In genomic region chr7:41715000-41715399, GRCh38 we compare ENCODE assay signal across 39 cellular contexts. TPM values are rescaled to one million over a fixed set of nuclear protein-coding genes. Genes with fewer than 3 reads are reported as not detected.
"Had no signal": no experiment of that assay in that cellular context is flagged by ENCODE, and none has a peak within 500 bp of the region (broad histone marks: within the 10 kb centered on the region; RNA-seq: fewer than 3 reads in every experiment).

No MANE protein-coding gene starts in this region.

- H3K27me3 ChIP-seq: adrenal gland, ascending aorta, body of pancreas, brain microvascular endothelial cell, breast epithelium, cardiac muscle cell had no signal

- H3K27me3 Mint-ChIP-seq: activated naive CD4-positive, alpha-beta T cell treated with anti-CD3 and anti-CD28 coated beads, Interleukin-2, amount 10 ng/mL, durations not matched to agents 7 days and 5 days; activated naive CD4-positive, alpha-beta T cell treated with anti-CD3 and anti-CD28 coated beads, Interleukin-2, amount 50 U/mL, for 24 hours; activated naive CD8-positive, alpha-beta T cell; activated T-helper 17 cell treated with anti-CD3 and anti-CD28 coated beads, Interleukin-2, amount 50 U/mL, for 72 hours; central memory CD8-positive, alpha-beta T cell had no signal

- ATAC-seq: activated naive CD4-positive, alpha-beta T cell treated with anti-CD3 and anti-CD28 coated beads, Interleukin-2, amount 50 U/mL, for 72 hours; activated naive CD8-positive, alpha-beta T cell treated with anti-CD3 and anti-CD28 coated beads, Interleukin-2, amount 50 U/mL, for 24 hours; activated T-cell treated with anti-CD3 and anti-CD28 coated beads, Interleukin-2, amount 50 U/mL, for 4 hours; activated T-cell treated with anti-CD3 and anti-CD28 coated beads, Interleukin-2, amount 50 U/mL, for 72 hours; activated T-helper 17 cell treated with anti-CD3 and anti-CD28 coated beads, Interleukin-2, amount 50 U/mL, for 72 hours; body of pancreas had no signal

- H3K9me3 Mint-ChIP-seq: activated naive CD4-positive, alpha-beta T cell treated with anti-CD3 and anti-CD28 coated beads for 36 hours; activated naive CD4-positive, alpha-beta T cell treated with anti-CD3 and anti-CD28 coated beads, Interleukin-2, amount 10 ng/mL, durations not matched to agents 7 days and 5 days; activated naive CD4-positive, alpha-beta T cell treated with anti-CD3 and anti-CD28 coated beads, Interleukin-2, amount 50 U/mL, for 24 hours; activated naive CD4-positive, alpha-beta T cell treated with anti-CD3 and anti-CD28 coated beads, Interleukin-2, amount 50 U/mL, for 72 hours; activated naive CD8-positive, alpha-beta T cell treated with anti-CD3 and anti-CD28 coated beads for 36 hours; activated naive CD8-positive, alpha-beta T cell treated with anti-CD3 and anti-CD28 coated beads, Interleukin-2, amount 10 ng/mL, durations not matched to agents 7 days and 5 days; activated naive CD8-positive, alpha-beta T cell treated with anti-CD3 and anti-CD28 coated beads, Interleukin-2, amount 50 U/mL, for 24 hours; activated T-cell treated with anti-CD3 and anti-CD28 coated beads, Interleukin-2, amount 50 U/mL, for 24 hours; activated T-cell treated with anti-CD3 and anti-CD28 coated beads, Interleukin-2, amount 50 U/mL, for 4 hours; activated T-cell treated with anti-CD3 and anti-CD28 coated beads, Interleukin-2, amount 50 U/mL, for 72 hours; activated T-helper 1 cell treated with anti-CD3 and anti-CD28 coated beads, Interleukin-12 subunit alpha, Interleukin-12 subunit beta, Interleukin-2, Interleukin-4 antibody, amounts not matched to agents 30 ng/mL and 10 ng/mL and 1 ng/mL, durations not matched to agents 14 hours and 24 hours and 36 hours; activated T-helper 17 cell treated with anti-CD3 and anti-CD28 coated beads, Interleukin-2, amount 50 U/mL, for 72 hours; brain; central memory CD8-positive, alpha-beta T cell had no signal

- H3K4me1 Mint-ChIP-seq: activated naive CD4-positive, alpha-beta T cell treated with anti-CD3 and anti-CD28 coated beads, Interleukin-2, amount 10 ng/mL, durations not matched to agents 7 days and 5 days; activated naive CD4-positive, alpha-beta T cell treated with anti-CD3 and anti-CD28 coated beads, Interleukin-2, amount 50 U/mL, for 24 hours; activated naive CD8-positive, alpha-beta T cell treated with anti-CD3 and anti-CD28 coated beads for 36 hours; activated naive CD8-positive, alpha-beta T cell treated with anti-CD3 and anti-CD28 coated beads, Interleukin-2, amount 10 ng/mL, durations not matched to agents 7 days and 5 days; activated naive CD8-positive, alpha-beta T cell treated with anti-CD3 and anti-CD28 coated beads, Interleukin-2, amount 50 U/mL, for 24 hours; activated T-helper 17 cell treated with anti-CD3 and anti-CD28 coated beads, Interleukin-2, amount 50 U/mL, for 72 hours; brain; central memory CD8-positive, alpha-beta T cell had no signal

- DNase-seq: activated effector memory CD4-positive, alpha-beta T cell treated with anti-CD3 and anti-CD28 coated beads, Interleukin-2, amount 50 U/mL, for 16 hours; activated effector memory CD4-positive, alpha-beta T cell treated with Interleukin-2 at 50 U/mL for 16 hours; activated gamma-delta T cell; activated gamma-delta T cell treated with Interleukin-2 at 50 U/mL for 16 hours; activated naive CD4-positive, alpha-beta T cell; activated naive CD4-positive, alpha-beta T cell treated with anti-CD3 and anti-CD28 coated beads for 36 hours; activated naive CD4-positive, alpha-beta T cell treated with anti-CD3 and anti-CD28 coated beads, Interleukin-2, amount 10 ng/mL, durations not matched to agents 7 days and 5 days; activated naive CD4-positive, alpha-beta T cell treated with anti-CD3 and anti-CD28 coated beads, Interleukin-2, amount 50 U/mL, for 16 hours; activated naive CD4-positive, alpha-beta T cell treated with Interleukin-2 at 50 U/mL for 16 hours; activated naive CD8-positive, alpha-beta T cell treated with anti-CD3 and anti-CD28 coated beads for 36 hours; activated naive CD8-positive, alpha-beta T cell treated with anti-CD3 and anti-CD28 coated beads, Interleukin-2, amount 10 ng/mL, durations not matched to agents 7 days and 5 days; activated naive CD8-positive, alpha-beta T cell treated with anti-CD3 and anti-CD28 coated beads, Interleukin-2, amount 50 U/mL, for 24 hours; activated T-cell treated with anti-CD3 and anti-CD28 coated beads, Interleukin-2, amount 50 U/mL, for 1 hour; activated T-cell treated with anti-CD3 and anti-CD28 coated beads, Interleukin-2, amount 50 U/mL, for 24 hours; activated T-cell treated with anti-CD3 and anti-CD28 coated beads, Interleukin-2, amount 50 U/mL, for 4 hours; activated T-cell treated with anti-CD3 and anti-CD28 coated beads, Interleukin-2, amount 50 U/mL, for 48 hours; activated T-cell treated with anti-CD3 and anti-CD28 coated beads, Interleukin-2, amount 50 U/mL, for 72 hours; adrenal gland; amniotic stem cell; amygdala; anterior cingulate cortex; aorta; body of pancreas; brain microvascular endothelial cell; caudate nucleus; central memory CD4-positive, alpha-beta T cell; cerebellar nuclear complex had no signal

- H3K4me1 ChIP-seq: adrenal gland, ascending aorta, body of pancreas, breast epithelium had no signal

- H3K9me3 ChIP-seq: adrenal gland, ascending aorta, body of pancreas, breast epithelium had no signal

- H3K36me3 Mint-ChIP-seq: activated naive CD4-positive, alpha-beta T cell treated with anti-CD3 and anti-CD28 coated beads, Interleukin-2, amount 10 ng/mL, durations not matched to agents 7 days and 5 days; activated naive CD4-positive, alpha-beta T cell treated with anti-CD3 and anti-CD28 coated beads, Interleukin-2, amount 50 U/mL, for 24 hours; activated naive CD4-positive, alpha-beta T cell treated with anti-CD3 and anti-CD28 coated beads, Interleukin-2, amount 50 U/mL, for 72 hours; activated naive CD8-positive, alpha-beta T cell; activated naive CD8-positive, alpha-beta T cell treated with anti-CD3 and anti-CD28 coated beads for 36 hours; activated naive CD8-positive, alpha-beta T cell treated with anti-CD3 and anti-CD28 coated beads, Interleukin-2, amount 10 ng/mL, durations not matched to agents 7 days and 5 days; brain had no signal

- FAIRE-seq: astrocyte, bronchial epithelial cell had no signal

- H3K4me3 Mint-ChIP-seq: activated naive CD4-positive, alpha-beta T cell treated with anti-CD3 and anti-CD28 coated beads for 36 hours; activated naive CD4-positive, alpha-beta T cell treated with anti-CD3 and anti-CD28 coated beads, Interleukin-2, amount 10 ng/mL, durations not matched to agents 7 days and 5 days; activated naive CD4-positive, alpha-beta T cell treated with anti-CD3 and anti-CD28 coated beads, Interleukin-2, amount 50 U/mL, for 24 hours; activated naive CD8-positive, alpha-beta T cell; activated naive CD8-positive, alpha-beta T cell treated with anti-CD3 and anti-CD28 coated beads for 36 hours; activated naive CD8-positive, alpha-beta T cell treated with anti-CD3 and anti-CD28 coated beads, Interleukin-2, amount 10 ng/mL, durations not matched to agents 7 days and 5 days; activated naive CD8-positive, alpha-beta T cell treated with anti-CD3 and anti-CD28 coated beads, Interleukin-2, amount 50 U/mL, for 24 hours; activated T-cell treated with anti-CD3 and anti-CD28 coated beads, Interleukin-2, amount 50 U/mL, for 24 hours; activated T-cell treated with anti-CD3 and anti-CD28 coated beads, Interleukin-2, amount 50 U/mL, for 4 hours; activated T-cell treated with anti-CD3 and anti-CD28 coated beads, Interleukin-2, amount 50 U/mL, for 72 hours; activated T-helper 1 cell treated with anti-CD3 and anti-CD28 coated beads, Interleukin-12 subunit alpha, Interleukin-12 subunit beta, Interleukin-2, Interleukin-4 antibody, amounts not matched to agents 30 ng/mL and 10 ng/mL and 1 ng/mL, durations not matched to agents 14 hours and 24 hours and 36 hours; activated T-helper 17 cell treated with anti-CD3 and anti-CD28 coated beads, Interleukin-2, amount 50 U/mL, for 72 hours; brain; central memory CD8-positive, alpha-beta T cell had no signal

- H3K27ac ChIP-seq: adrenal gland, ascending aorta, body of pancreas, brain microvascular endothelial cell, breast epithelium, cardiac muscle cell had no signal

- H3K27ac Mint-ChIP-seq: activated naive CD4-positive, alpha-beta T cell treated with anti-CD3 and anti-CD28 coated beads for 36 hours; activated naive CD4-positive, alpha-beta T cell treated with anti-CD3 and anti-CD28 coated beads, Interleukin-2, amount 10 ng/mL, durations not matched to agents 7 days and 5 days; activated naive CD4-positive, alpha-beta T cell treated with anti-CD3 and anti-CD28 coated beads, Interleukin-2, amount 50 U/mL, for 24 hours; activated naive CD4-positive, alpha-beta T cell treated with anti-CD3 and anti-CD28 coated beads, Interleukin-2, amount 50 U/mL, for 72 hours; activated naive CD8-positive, alpha-beta T cell; activated naive CD8-positive, alpha-beta T cell treated with anti-CD3 and anti-CD28 coated beads for 36 hours; activated naive CD8-positive, alpha-beta T cell treated with anti-CD3 and anti-CD28 coated beads, Interleukin-2, amount 10 ng/mL, durations not matched to agents 7 days and 5 days; activated naive CD8-positive, alpha-beta T cell treated with anti-CD3 and anti-CD28 coated beads, Interleukin-2, amount 50 U/mL, for 24 hours; activated T-cell treated with anti-CD3 and anti-CD28 coated beads, Interleukin-2, amount 50 U/mL, for 24 hours; activated T-cell treated with anti-CD3 and anti-CD28 coated beads, Interleukin-2, amount 50 U/mL, for 72 hours; activated T-helper 1 cell treated with anti-CD3 and anti-CD28 coated beads, Interleukin-12 subunit alpha, Interleukin-12 subunit beta, Interleukin-2, Interleukin-4 antibody, amounts not matched to agents 30 ng/mL and 10 ng/mL and 1 ng/mL, durations not matched to agents 14 hours and 24 hours and 36 hours; activated T-helper 17 cell treated with anti-CD3 and anti-CD28 coated beads, Interleukin-2, amount 50 U/mL, for 72 hours; brain had no signal

- H3K4me3 ChIP-seq: adrenal gland, ascending aorta, body of pancreas, breast epithelium, cardiac muscle cell had no signal

- H3K36me3 ChIP-seq: adrenal gland, ascending aorta, brain microvascular endothelial cell, breast epithelium, cardiac muscle cell had no signal

RNA-seq across cellular contexts. Expression of gene INHBA, which starts 12.1 kb away (rescaled TPM):
- total RNA-seq: activated naive CD4-positive, alpha-beta T cell treated with anti-CD3 and anti-CD28 coated beads for 36 hours; activated naive CD8-positive, alpha-beta T cell treated with anti-CD3 and anti-CD28 coated beads for 36 hours; activated naive CD8-positive, alpha-beta T cell treated with anti-CD3 and anti-CD28 coated beads, Interleukin-2, amount 10 ng/mL, durations not matched to agents 7 days and 5 days; activated T-helper 17 cell treated with anti-CD3 and anti-CD28 coated beads, Interleukin-2, amount 50 U/mL, for 72 hours had no signal
